ENCODE assay signal across 16 cellular contexts in the genomic region with DNA sequence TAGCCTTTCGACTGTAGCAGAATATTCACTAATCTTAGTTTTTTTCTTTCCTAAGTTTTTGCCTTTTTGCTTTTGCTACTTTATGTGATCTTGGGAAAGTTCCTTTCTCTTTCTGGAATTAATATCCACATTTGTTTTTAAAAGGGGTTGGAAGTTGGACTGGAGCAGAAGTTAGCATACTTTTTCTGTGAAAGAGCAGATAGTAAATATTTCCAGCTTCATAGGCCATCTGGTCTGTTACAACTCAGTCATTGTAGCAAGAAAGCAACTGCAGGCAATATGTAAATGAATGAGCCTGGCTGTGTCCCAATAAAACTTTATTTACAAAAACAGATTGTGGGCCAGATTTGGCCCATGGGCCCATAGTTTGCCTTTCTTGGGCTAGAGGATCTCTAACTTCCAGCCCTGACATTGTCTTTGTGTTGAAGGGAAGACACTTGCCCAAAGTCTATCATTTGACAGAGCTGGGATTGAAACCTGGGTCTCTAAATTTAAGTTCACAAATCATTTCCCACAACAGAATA.
DNase-seq lines count a peak whose midpoint lies in the region; ATAC-seq, FAIRE-seq and TF ChIP-seq lines count a peak whose summit lies in the region.
"Had no signal": no experiment of that assay in that cellular context is flagged by ENCODE, and none has a peak within 500 bp of the region (broad histone marks: within the 10 kb centered on the region; RNA-seq: fewer than 3 reads in every experiment).

No MANE protein-coding gene starts in this region.

- RAD21 ChIA-PET in GM12878 (lab: Charles Lee; ENCODE audit: unreplicated experiment), result no interaction called here

- no peak overlapping the region for H3K27ac Mint-ChIP-seq in activated CD4-positive, alpha-beta T cell treated with anti-CD3 and anti-CD28 coated beads, Interleukin-2, amount 10 ng/mL, durations not matched to agents 24 days and 14 days
- no peak overlapping the region for H3K27ac Mint-ChIP-seq in activated CD4-positive, alpha-beta T cell treated with anti-CD3 and anti-CD28 coated beads for 36 hours
- H3K27ac Mint-ChIP-seq in naive thymus-derived CD4-positive, alpha-beta T cell, result no peak overlapping the region
- H3K27ac Mint-ChIP-seq: CD14-positive monocyte; CD4-positive, alpha-beta memory T cell; H9 had no signal

- TF ChIP-seq POLR2A in GM12878 (IDR thresholded peaks at IDR 0.05; ENCODE audit: low read depth, low read length), result no peak

- no peaks in the 10 kb centered on the region for H3K9me3 ChIP-seq in GM12878 (replicated peaks; ENCODE audit: control insufficient read depth, insufficient read depth, low read length)
- no peaks in the 10 kb centered on the region for H3K9me3 ChIP-seq in naive thymus-derived CD4-positive, alpha-beta T cell (ENCODE audit: control insufficient read depth in 2 of 3, low read length in 3 of 3)
- H3K9me3 ChIP-seq: BLaER1 had no signal

- no peak for ATAC-seq in activated CD4-positive, alpha-beta T cell treated with anti-CD3 and anti-CD28 coated beads for 36 hours
- no peak for ATAC-seq in GM12878
- no peak for ATAC-seq in naive thymus-derived CD4-positive, alpha-beta T cell
- no peak for ATAC-seq in HG03439 (IDR thresholded peaks at IDR 0.05; ENCODE audit: unreplicated experiment)

- DNase-seq in activated CD4-positive, alpha-beta T cell treated with anti-CD3 and anti-CD28 coated beads, Interleukin-2, amount 10 ng/mL, durations not matched to agents 24 days and 14 days, result peak; percentile 16
- DNase-seq in activated CD4-positive, alpha-beta T cell treated with anti-CD3 and anti-CD28 coated beads for 36 hours, result no peak
- peak; percentile 15 for DNase-seq in BJ (ENCODE audit: low read depth)
- no peak for DNase-seq in GM12878 (ENCODE audit: low read depth, low spot score)
- peak; percentile 24 for DNase-seq in fibroblast of gingiva (ENCODE audit: low read depth)
- no peak for DNase-seq in naive thymus-derived CD4-positive, alpha-beta T cell
- DNase-seq in SK-N-DZ (ENCODE audit: low spot score), result no peak
- DNase-seq: AML-193; CD4-positive, alpha-beta memory T cell; DND-41; H9 had no signal

- BruUV-seq in GM12878 (replicated peaks; lab: Mats Ljungman, UMichigan), result no TSS peak

- H3K9me3 Mint-ChIP-seq in activated CD4-positive, alpha-beta T cell treated with anti-CD3 and anti-CD28 coated beads, Interleukin-2, amount 10 ng/mL, durations not matched to agents 24 days and 14 days, result peaks cover 9% of the 10 kb centered on the region
- H3K9me3 Mint-ChIP-seq in activated CD4-positive, alpha-beta T cell treated with anti-CD3 and anti-CD28 coated beads for 36 hours (ENCODE audit: low read depth), result peaks cover 4% of the 10 kb centered on the region
- peaks cover 0 to 13% (median 4%) of the 10 kb centered on the region in 11 donors for H3K9me3 Mint-ChIP-seq in naive thymus-derived CD4-positive, alpha-beta T cell
- H3K9me3 Mint-ChIP-seq: H9 had no signal

- intact Hi-C loops in activated CD4-positive, alpha-beta T cell treated with anti-CD3 and anti-CD28 coated beads, Interleukin-2, amount 10 ng/mL, durations not matched to agents 24 days and 14 days (cut with micrococcal nuclease), result no loop called here
- intact Hi-C loops in activated CD4-positive, alpha-beta T cell treated with anti-CD3 and anti-CD28 coated beads for 36 hours (cut with DNase I, micrococcal nuclease), result no loop called here
- intact Hi-C loops in GM12878 (cut with micrococcal nuclease; ENCODE audit: unreplicated experiment), result no loop called here
- intact Hi-C loops in naive thymus-derived CD4-positive, alpha-beta T cell (cut with micrococcal nuclease), result no loop called here

- 75% methylated on average over 1 of the region's 1 CpG for WGBS in GM12878 (ENCODE audit: insufficient coverage, insufficient replicate concordance, low lambda C conversion rate, missing lambda C conversion rate)

- no peak overlapping the region for H3K9ac ChIP-seq in GM12878 (ENCODE audit: control insufficient read depth, insufficient read depth, low read length)
- H3K9ac ChIP-seq: BLaER1 had no signal

- no peak for TF ChIP-seq EP300 in GM12878 (IDR thresholded peaks at IDR 0.05; ENCODE audit: borderline replicate concordance in 1 of 2, control insufficient read depth in 1 of 2, low read depth in 2 of 2, low read length in 2 of 2)

- no peaks in the 10 kb centered on the region for H3K4me1 Mint-ChIP-seq in activated CD4-positive, alpha-beta T cell treated with anti-CD3 and anti-CD28 coated beads, Interleukin-2, amount 10 ng/mL, durations not matched to agents 24 days and 14 days
- no peaks in the 10 kb centered on the region for H3K4me1 Mint-ChIP-seq in activated CD4-positive, alpha-beta T cell treated with anti-CD3 and anti-CD28 coated beads for 36 hours
- peaks cover 0 to 2% (median 0%) of the 10 kb centered on the region in 7 donors for H3K4me1 Mint-ChIP-seq in naive thymus-derived CD4-positive, alpha-beta T cell
- H3K4me1 Mint-ChIP-seq: CD4-positive, alpha-beta memory T cell had no signal

- TF ChIP-seq RAD21 in GM12878 (IDR thresholded peaks at IDR 0.05; ENCODE audit: insufficient read depth, low read depth, low read length), result no peak

- no peak overlapping the region for H3K27ac ChIP-seq in GM12878 (ENCODE audit: control insufficient read depth, insufficient read depth)
- no peak overlapping the region for H3K27ac ChIP-seq in naive thymus-derived CD4-positive, alpha-beta T cell (ENCODE audit: low read depth, low read length)
- H3K27ac ChIP-seq: BLaER1 had no signal

- H4K20me1 ChIP-seq in GM12878 (ENCODE audit: control insufficient read depth, insufficient read depth), result no peaks in the 10 kb centered on the region
- H4K20me1 ChIP-seq: BLaER1 had no signal

- no peak overlapping the region for H3K4me3 Mint-ChIP-seq in activated CD4-positive, alpha-beta T cell treated with anti-CD3 and anti-CD28 coated beads, Interleukin-2, amount 10 ng/mL, durations not matched to agents 24 days and 14 days
- no peak overlapping the region for H3K4me3 Mint-ChIP-seq in activated CD4-positive, alpha-beta T cell treated with anti-CD3 and anti-CD28 coated beads for 36 hours
- H3K4me3 Mint-ChIP-seq in naive thymus-derived CD4-positive, alpha-beta T cell, result no peak overlapping the region
- H3K4me3 Mint-ChIP-seq: CD14-positive monocyte; CD4-positive, alpha-beta memory T cell; H9 had no signal

- H3K4me3 ChIP-seq in BJ (ENCODE audit: low read depth, low read length) (no peak overlapping the region), GM12878 (no peak overlapping the region)
- H3K4me3 ChIP-seq in naive thymus-derived CD4-positive, alpha-beta T cell (ENCODE audit: low read length), result no peak overlapping the region
- H3K4me3 ChIP-seq: BLaER1 had no signal

- POLR2A ChIA-PET in activated CD4-positive, alpha-beta T cell treated with anti-CD3 and anti-CD28 coated beads for 36 hours (lab: Charles Lee), result no interaction called here
- POLR2A ChIA-PET in BJ (lab: Charles Lee) (no interaction called here), GM12878 (lab: Charles Lee) (no interaction called here)
- POLR2A ChIA-PET in naive thymus-derived CD4-positive, alpha-beta T cell (lab: Charles Lee), result no interaction called here

- H2AFZ ChIP-seq in GM12878 (ENCODE audit: control insufficient read depth, low read depth, low read length), result no peak overlapping the region

- H3K4me2 ChIP-seq in GM12878 (ENCODE audit: control insufficient read depth, insufficient read depth), result no peak overlapping the region
- H3K4me2 ChIP-seq: BLaER1 had no signal

- H3K27me3 ChIP-seq in BJ (ENCODE audit: control insufficient read depth, insufficient read depth, low read length) (no peaks in the 10 kb centered on the region), GM12878 (replicated peaks in 1 of 2; ENCODE audit: control insufficient read depth in 2 of 2, insufficient read depth in 2 of 2, low read length in 1 of 2) (no peaks in the 10 kb centered on the region)
- no peaks in the 10 kb centered on the region for H3K27me3 ChIP-seq in naive thymus-derived CD4-positive, alpha-beta T cell (ENCODE audit: control insufficient read depth in 2 of 2, insufficient read depth in 2 of 2, low read length in 2 of 2)
- H3K27me3 ChIP-seq: BLaER1 had no signal

- no peak for TF ChIP-seq CTCF in BJ (IDR thresholded peaks at IDR 0.05; ENCODE audit: insufficient read depth, low read depth, low read length)
- no peak for TF ChIP-seq CTCF in GM12878 (IDR thresholded peaks at IDR 0.05 in 2 of 3, conservative IDR thresholded peaks at IDR 0.05 in 1 of 3; ENCODE audit: control insufficient read depth in 2 of 3, extremely low read depth in 1 of 3, insufficient read depth in 1 of 3, low read depth in 3 of 3, low read length in 3 of 3)

- in situ Hi-C loops in GM12878 (cut with MboI), result no loop called here

- no peaks in the 10 kb centered on the region for H3K4me1 ChIP-seq in GM12878 (ENCODE audit: control insufficient read depth, insufficient read depth, low read length)
- no peaks in the 10 kb centered on the region for H3K4me1 ChIP-seq in naive thymus-derived CD4-positive, alpha-beta T cell (ENCODE audit: control insufficient read depth in 2 of 2, insufficient read depth in 2 of 2, low read length in 2 of 2)
- H3K4me1 ChIP-seq: BLaER1 had no signal

- FAIRE-seq in GM12878 (lab: Jason Lieb, UNC), result no peak
- FAIRE-seq: G401.6, H1 had no signal

- no peaks in the 10 kb centered on the region for H3K79me2 ChIP-seq in GM12878 (ENCODE audit: control insufficient read depth, insufficient read depth, low read length)

- no peaks in the 10 kb centered on the region for H3K27me3 Mint-ChIP-seq in activated CD4-positive, alpha-beta T cell treated with anti-CD3 and anti-CD28 coated beads, Interleukin-2, amount 10 ng/mL, durations not matched to agents 24 days and 14 days
- peaks cover 8% of the 10 kb centered on the region for H3K27me3 Mint-ChIP-seq in activated CD4-positive, alpha-beta T cell treated with anti-CD3 and anti-CD28 coated beads for 36 hours
- peaks cover 0 to 13% (median 6%) of the 10 kb centered on the region in 5 donors for H3K27me3 Mint-ChIP-seq in naive thymus-derived CD4-positive, alpha-beta T cell
- H3K27me3 Mint-ChIP-seq: CD4-positive, alpha-beta memory T cell had no signal

- H3K36me3 Mint-ChIP-seq in activated CD4-positive, alpha-beta T cell treated with anti-CD3 and anti-CD28 coated beads, Interleukin-2, amount 10 ng/mL, durations not matched to agents 24 days and 14 days (ENCODE audit: low read depth), result no peaks in the 10 kb centered on the region
- no peaks in the 10 kb centered on the region for H3K36me3 Mint-ChIP-seq in activated CD4-positive, alpha-beta T cell treated with anti-CD3 and anti-CD28 coated beads for 36 hours (ENCODE audit: low read depth)
- H3K36me3 Mint-ChIP-seq in naive thymus-derived CD4-positive, alpha-beta T cell, result peaks cover 0 to 5% (median 0%) of the 10 kb centered on the region in 5 donors
- H3K36me3 Mint-ChIP-seq: CD14-positive monocyte; CD4-positive, alpha-beta memory T cell had no signal

- SMC1A ChIA-PET in GM12878 (lab: Charles Lee; ENCODE audit: uncharacterized antibody, unreplicated experiment), result no interaction called here

- CTCF ChIA-PET in activated CD4-positive, alpha-beta T cell treated with anti-CD3 and anti-CD28 coated beads for 36 hours (lab: Charles Lee), result interaction anchor here (0.6 kb wide), 1 partner anchor 125 kb away, joined by 4 read pairs; no protein-coding TSS in a partner anchor
- CTCF ChIA-PET in BJ (lab: Yijun Ruan, JAX) (interaction anchor here (0.6 to 1.6 kb wide), 3 partner anchors 10 to 317 kb away, joined by 3 to 8 read pairs (median 3); no protein-coding TSS in a partner anchor), GM12878 (lab: Yijun Ruan, JAX) (no interaction called here)
- CTCF ChIA-PET in naive thymus-derived CD4-positive, alpha-beta T cell (lab: Charles Lee), result no interaction called here

- H3K36me3 ChIP-seq in BJ (ENCODE audit: control insufficient read depth, insufficient read depth, low read length), result no peaks in the 10 kb centered on the region
- no peaks in the 10 kb centered on the region for H3K36me3 ChIP-seq in GM12878 (ENCODE audit: control insufficient read depth in 2 of 2, insufficient read depth in 2 of 2, low read length in 1 of 2)
- no peaks in the 10 kb centered on the region for H3K36me3 ChIP-seq in naive thymus-derived CD4-positive, alpha-beta T cell (ENCODE audit: control insufficient read depth in 2 of 3, insufficient read depth in 3 of 3, low read length in 3 of 3)
- H3K36me3 ChIP-seq: BLaER1 had no signal

Comparison
In these comparisons a context has a peak if more than half of its experiments do, and no peak if none do; other contexts are left out.
1. DNase-seq: peak in activated CD4-positive, alpha-beta T cell treated with anti-CD3 and anti-CD28 coated beads, Interleukin-2, amount 10 ng/mL, durations not matched to agents 24 days and 14 days (single experiment), BJ (single experiment) and fibroblast of gingiva (single experiment); none in activated CD4-positive, alpha-beta T cell treated with anti-CD3 and anti-CD28 coated beads for 36 hours (single experiment), GM12878 (single experiment), naive thymus-derived CD4-positive, alpha-beta T cell (0 of 9) and SK-N-DZ (single experiment).
2. CTCF ChIA-PET loops: an anchor here in activated CD4-positive, alpha-beta T cell treated with anti-CD3 and anti-CD28 coated beads for 36 hours (0.6 kb wide) and BJ (0.6 to 1.6 kb wide); none called in GM12878 and naive thymus-derived CD4-positive, alpha-beta T cell.